14 cellular contexts compared by ENCODE assay signal in the genomic region with DNA sequence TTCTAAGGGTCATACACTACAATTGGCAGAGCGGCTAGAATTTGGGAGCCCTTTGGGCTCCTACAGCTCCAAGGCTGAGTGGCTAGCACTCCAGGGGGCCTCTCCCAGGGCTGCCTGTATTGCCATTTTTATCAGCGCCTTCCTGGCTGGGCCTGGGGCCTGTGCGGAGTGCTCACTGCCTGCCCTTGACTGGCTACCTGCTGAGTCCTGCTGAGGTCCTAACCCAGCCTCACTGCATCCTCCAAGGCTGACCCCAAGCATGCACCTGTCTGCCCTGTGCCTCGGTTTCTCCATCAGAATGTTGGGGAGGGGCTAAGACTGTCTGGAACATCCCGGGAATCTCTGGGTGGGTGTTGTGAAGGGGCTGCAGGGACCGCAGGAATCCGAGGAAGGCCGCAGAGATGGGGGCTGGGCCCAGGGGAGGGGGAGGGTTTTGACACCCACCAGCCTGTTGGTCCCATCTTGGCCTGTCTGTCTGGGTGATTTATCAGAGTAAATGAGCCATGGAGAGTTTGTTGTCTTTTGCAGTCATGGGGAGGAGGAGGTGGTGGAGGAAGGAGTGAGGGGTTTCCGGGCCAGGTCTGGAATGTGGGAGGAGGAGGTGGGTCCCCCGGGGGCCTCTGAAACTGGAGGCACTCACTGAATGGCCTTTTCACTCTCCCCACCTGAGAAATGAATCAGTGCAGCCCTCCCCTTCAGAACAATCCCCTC. TPM values are rescaled to one million over a fixed set of nuclear protein-coding genes. Genes with fewer than 3 reads are reported as not detected.
DNase-seq lines count a peak whose midpoint lies in the region; ATAC-seq and TF ChIP-seq lines count a peak whose summit lies in the region.
"Had no signal": no experiment of that assay in that cellular context is flagged by ENCODE, and none has a peak within 500 bp of the region (broad histone marks: within the 10 kb centered on the region; RNA-seq: fewer than 3 reads in every experiment).

No MANE protein-coding gene starts in this region.

- ATAC-seq in lower lobe of right lung (no peak), HG03108 (IDR thresholded peaks at IDR 0.05; ENCODE audit: unreplicated experiment) (no peak)
- ATAC-seq: activated CD4-positive, alpha-beta T cell treated with anti-CD3 and anti-CD28 coated beads for 36 hours had no signal

- DNase-seq in chondrocyte (ENCODE audit: low spot score) (no peak), lower lobe of right lung (no peak), T1000 (lab: John Stamatoyannopoulos, UW) (no peak), NCI-H748 treated with DMSO at 0.1 percent for 48 hours (lab: John Stamatoyannopoulos, UW) (no peak)
- DNase-seq in activated T-cell treated with anti-CD3 and anti-CD28 coated beads, Interleukin-2, amount 50 U/mL, for 1 hour, result no peak
- DNase-seq: activated CD4-positive, alpha-beta T cell treated with anti-CD3 and anti-CD28 coated beads for 36 hours; activated naive CD4-positive, alpha-beta T cell treated with anti-CD3 and anti-CD28 coated beads, Interleukin-2, amount 10 ng/mL, durations not matched to agents 7 days and 5 days; DND-41; RPMI8226; stimulated activated CD4-positive, alpha-beta T cell treated with anti-CD3 and anti-CD28 coated beads, Interleukin-2, amount 100 ng/mL, for 48 hours had no signal

- H3K4me3 Mint-ChIP-seq in chondrocyte (ENCODE audit: unreplicated experiment), result peak overlapping the region; percentile 23
- H3K4me3 Mint-ChIP-seq: activated CD4-positive, alpha-beta T cell treated with anti-CD3 and anti-CD28 coated beads for 36 hours; activated naive CD4-positive, alpha-beta T cell treated with anti-CD3 and anti-CD28 coated beads, Interleukin-2, amount 10 ng/mL, durations not matched to agents 7 days and 5 days had no signal

- H3K4me1 Mint-ChIP-seq in chondrocyte (ENCODE audit: low read depth), result peaks cover 66% of the 10 kb centered on the region
- H3K4me1 Mint-ChIP-seq: activated CD4-positive, alpha-beta T cell treated with anti-CD3 and anti-CD28 coated beads for 36 hours; activated naive CD4-positive, alpha-beta T cell treated with anti-CD3 and anti-CD28 coated beads, Interleukin-2, amount 10 ng/mL, durations not matched to agents 7 days and 5 days had no signal

- H3K4me1 ChIP-seq in HUES48 (ENCODE audit: control insufficient read depth, insufficient read depth, low read length) (peaks cover 31% of the 10 kb centered on the region), lower lobe of right lung (peaks cover 97% of the 10 kb centered on the region), subcutaneous abdominal adipose tissue (ENCODE audit: control insufficient read depth in 5 of 5, insufficient read depth in 5 of 5, low read length in 5 of 5) (peaks cover 35 to 99% (median 70%) of the 10 kb centered on the region in 5 donors)

- no peaks in the 10 kb centered on the region for H3K9me3 ChIP-seq in HUES48 (ENCODE audit: control insufficient read depth, insufficient read depth, low read length)
- H3K9me3 ChIP-seq in lower lobe of right lung, result no peaks in the 10 kb centered on the region
- no peaks in the 10 kb centered on the region for H3K9me3 ChIP-seq in subcutaneous abdominal adipose tissue (ENCODE audit: control insufficient read depth in 5 of 5, low read length in 5 of 5)

- H3K27ac Mint-ChIP-seq in chondrocyte (ENCODE audit: unreplicated experiment), result peak overlapping the region; percentile 93
- H3K27ac Mint-ChIP-seq: activated CD4-positive, alpha-beta T cell treated with anti-CD3 and anti-CD28 coated beads for 36 hours; activated naive CD4-positive, alpha-beta T cell treated with anti-CD3 and anti-CD28 coated beads, Interleukin-2, amount 10 ng/mL, durations not matched to agents 7 days and 5 days had no signal

- H3K27me3 Mint-ChIP-seq in chondrocyte (ENCODE audit: low read depth), result no peaks in the 10 kb centered on the region
- H3K27me3 Mint-ChIP-seq: activated CD4-positive, alpha-beta T cell treated with anti-CD3 and anti-CD28 coated beads for 36 hours had no signal

- H3K9ac ChIP-seq in HUES48 (ENCODE audit: low read depth, low read length) (no peak overlapping the region), subcutaneous abdominal adipose tissue (ENCODE audit: low read length in 5 of 5) (peak overlapping the region in 3 of 5 donors; percentile 21 to 60 (median 43))

- H3K9me3 Mint-ChIP-seq in chondrocyte (ENCODE audit: low read depth), result no peaks in the 10 kb centered on the region
- H3K9me3 Mint-ChIP-seq: activated naive CD4-positive, alpha-beta T cell treated with anti-CD3 and anti-CD28 coated beads, Interleukin-2, amount 10 ng/mL, durations not matched to agents 7 days and 5 days had no signal

- H3K27ac ChIP-seq in HUES48 (ENCODE audit: low read depth, low read length), result peak overlapping the region; percentile 45
- peak overlapping the region; percentile 76 for H3K27ac ChIP-seq in lower lobe of right lung
- peak overlapping the region; percentile 83 for H3K27ac ChIP-seq in subcutaneous abdominal adipose tissue (ENCODE audit: low read depth, low read length)

- TF ChIP-seq CTCF in chondrocyte (IDR thresholded peaks at IDR 0.05) (no peak), lower lobe of right lung (IDR thresholded peaks at IDR 0.05) (no peak)

- H3K4me3 ChIP-seq in HUES48 (ENCODE audit: low read depth, low read length), result no peak overlapping the region
- no peak overlapping the region for H3K4me3 ChIP-seq in lower lobe of right lung
- H3K4me3 ChIP-seq in subcutaneous abdominal adipose tissue (ENCODE audit: low read depth in 1 of 5, low read length in 5 of 5), result peak overlapping the region in 2 of 5 donors; percentile 28 to 36

- H3K36me3 ChIP-seq in HUES48 (ENCODE audit: control insufficient read depth, insufficient read depth, low read length) (peaks cover 22% of the 10 kb centered on the region; the same call in 1 of the 2 replicates), lower lobe of right lung (no peaks in the 10 kb centered on the region), subcutaneous abdominal adipose tissue (ENCODE audit: control insufficient read depth in 5 of 5, insufficient read depth in 5 of 5, low read length in 5 of 5) (no peaks in the 10 kb centered on the region)

- no peaks in the 10 kb centered on the region for H3K36me3 Mint-ChIP-seq in chondrocyte (ENCODE audit: low read depth)
- H3K36me3 Mint-ChIP-seq: activated naive CD4-positive, alpha-beta T cell treated with anti-CD3 and anti-CD28 coated beads, Interleukin-2, amount 10 ng/mL, durations not matched to agents 7 days and 5 days had no signal

- H3K27me3 ChIP-seq in HUES48 (ENCODE audit: control insufficient read depth, insufficient read depth, low read length), result no peaks in the 10 kb centered on the region
- H3K27me3 ChIP-seq in lower lobe of right lung (ENCODE audit: low read depth), result no peaks in the 10 kb centered on the region
- H3K27me3 ChIP-seq in subcutaneous abdominal adipose tissue (ENCODE audit: control insufficient read depth in 5 of 5, insufficient read depth in 4 of 5, low read length in 5 of 5), result no peaks in the 10 kb centered on the region

- intact Hi-C loops in lower lobe of right lung (cut with DNase I), result no loop called here

RNA-seq across cellular contexts. Expression of gene SEMA3F, which starts 11.3 kb away (rescaled TPM):
- total RNA-seq in chondrocyte (18.7 to 37.5 TPM (median 36.7 TPM) in 3 replicates), lower lobe of right lung (44.7 TPM)

RNA-seq across cellular contexts. Expression of gene GNAT1, which starts 24.9 kb away (rescaled TPM):
- not detected in 3 replicates for total RNA-seq in chondrocyte
- not detected for total RNA-seq in lower lobe of right lung
- total RNA-seq: mononuclear cell had no signal

RNA-seq across cellular contexts. Expression of gene SLC38A3, which starts 38.6 kb away (rescaled TPM):
- total RNA-seq in chondrocyte (1.00 to 1.9 TPM (median 1.2 TPM) in 3 replicates), lower lobe of right lung (not detected)
- total RNA-seq: mononuclear cell had no signal
